In the genomic region with DNA sequence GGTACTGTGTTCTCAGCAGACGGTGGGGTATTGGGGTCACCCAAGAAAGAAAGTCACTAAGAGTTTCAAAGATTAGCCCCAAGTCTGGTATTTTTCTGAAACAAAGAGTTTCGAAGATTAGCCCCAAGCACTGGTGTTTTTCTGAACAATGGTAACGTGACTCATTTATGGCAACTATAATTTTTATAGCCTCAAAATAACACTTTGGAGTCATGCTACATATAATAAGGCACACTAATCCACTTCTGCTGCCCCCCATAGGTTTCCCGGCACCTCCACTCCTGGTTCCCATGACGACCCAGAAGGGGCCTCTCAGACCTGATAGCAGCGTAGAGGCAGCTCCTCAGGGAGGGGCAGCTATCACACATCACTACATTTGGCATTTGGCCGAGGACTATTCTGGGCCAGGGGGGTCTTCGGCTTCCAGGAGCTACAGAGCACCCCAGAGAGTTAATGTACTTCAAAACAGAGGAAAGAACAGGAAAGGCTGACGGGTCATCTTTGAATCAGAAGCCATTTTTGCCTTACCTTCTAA, we compare ENCODE assay signal across 16 cellular contexts. TPM values are rescaled to one million over a fixed set of nuclear protein-coding genes. Genes with fewer than 3 reads are reported as not detected.
DNase-seq lines count a peak whose midpoint lies in the region; ATAC-seq and TF ChIP-seq lines count a peak whose summit lies in the region.
"Had no signal": no experiment of that assay in that cellular context is flagged by ENCODE, and none has a peak within 500 bp of the region (broad histone marks: within the 10 kb centered on the region; RNA-seq: fewer than 3 reads in every experiment).

No MANE protein-coding gene starts in this region.

- no peak for ATAC-seq in HG03457 (IDR thresholded peaks at IDR 0.05; ENCODE audit: unreplicated experiment)
- ATAC-seq in GM21447 (IDR thresholded peaks at IDR 0.05; ENCODE audit: unreplicated experiment): no peak
- ATAC-seq: GM12878 had no signal

- H3K79me2 ChIP-seq in hepatocyte: peaks cover 3% of the 10 kb centered on the region

- no peak overlapping the region for H3K4me3 ChIP-seq in hepatocyte
- H3K4me3 ChIP-seq: GM12878 had no signal

- peak overlapping the region; percentile 24 for H3K4me2 ChIP-seq in hepatocyte

- no peaks in the 10 kb centered on the region for H3K9me3 ChIP-seq in hepatocyte (ENCODE audit: low read depth)

- no peaks in the 10 kb centered on the region for H4K20me1 ChIP-seq in hepatocyte (ENCODE audit: insufficient read depth, poor library complexity, severe bottlenecking)

- no peaks in the 10 kb centered on the region for H3K36me3 ChIP-seq in hepatocyte (replicated peaks; ENCODE audit: insufficient read depth, low read depth)

- peaks cover 20% of the 10 kb centered on the region for H3K4me1 ChIP-seq in hepatocyte (ENCODE audit: insufficient read depth)

- DNase-seq in COR-L47 (lab: John Stamatoyannopoulos, UW) (peak; percentile 47), NCI-H1417 (lab: John Stamatoyannopoulos, UW) (peak; percentile 56 to 89 (median 65)), NCI-H345 treated with DMSO at 0.1 percent for 48 hours (lab: John Stamatoyannopoulos, UW; ENCODE audit: unreplicated experiment) (peak; percentile 52), hepatocyte (ENCODE audit: low spot score) (peak; percentile 32), RPMI8226 (no peak)
- no peak for DNase-seq in activated CD4-positive, CD25-positive, alpha-beta regulatory T cell (lab: John Stamatoyannopoulos, UW)
- DNase-seq: DMS153, HCEC 1CT, NCI-H187 treated with DMSO at 0.1 percent for 48 hours, NCI-H774, SIG-M5 had no signal

- no peaks in the 10 kb centered on the region for H3K9me2 ChIP-seq in hepatocyte (replicated peaks; ENCODE audit: insufficient read depth)

- WGBS in hepatocyte (ENCODE audit: low lambda C conversion rate, missing lambda C conversion rate): 58% methylated on average over 9 of the region's 9 CpGs

- peak overlapping the region; percentile 84 for H3K27ac ChIP-seq in hepatocyte
- H3K27ac ChIP-seq: C4-2B had no signal

- no peak for TF ChIP-seq CTCF in hepatocyte (IDR thresholded peaks at IDR 0.05; ENCODE audit: poor library complexity)

- H3K27me3 ChIP-seq in hepatocyte: no peaks in the 10 kb centered on the region

- peak overlapping the region; percentile 13 for H2AFZ ChIP-seq in hepatocyte

RNA-seq across cellular contexts. Expression of gene CAPN8, which starts 23.3 kb away (rescaled TPM):
- total RNA-seq in hepatocyte: 10.8 and 16.4 TPM in 2 replicates
- 18.0 and 28.6 TPM in 2 replicates for polyA plus RNA-seq in hepatocyte
- total RNA-seq: HT1080 had no signal

Comparison
In these comparisons a context has a peak if more than half of its experiments do, and no peak if none do; other contexts are left out.
1. DNase-seq: peak in COR-L47 (single experiment), NCI-H1417 (3 of 3), NCI-H345 treated with DMSO at 0.1 percent for 48 hours (single experiment) and hepatocyte (single experiment); none in RPMI8226 (single experiment) and activated CD4-positive, CD25-positive, alpha-beta regulatory T cell (0 of 4).